Comparison of ENCODE assay signal across 8 cellular contexts in genomic region chr10:28628184-28628893, GRCh38. TPM values are rescaled to one million over a fixed set of nuclear protein-coding genes. Genes with fewer than 3 reads are reported as not detected.
DNase-seq lines count a peak whose midpoint lies in the region; ATAC-seq and TF ChIP-seq lines count a peak whose summit lies in the region.

No MANE protein-coding gene starts in this region.

- intact Hi-C loops in Right ventricle myocardium inferior (cut with DNase I): loop anchor here (10.0 kb wide), 1 partner anchor 676 kb away; no protein-coding TSS in a partner anchor
- intact Hi-C loops in posterior cingulate gyrus (cut with DNase I): loop anchor here (2.0 to 10.0 kb wide), 2 partner anchors 676 to 762 kb away; no protein-coding TSS in a partner anchor

- peak; percentile 69 for DNase-seq in DMS114 treated with DMSO at 0.1 percent for 48 hours (lab: John Stamatoyannopoulos, UW; ENCODE audit: unreplicated experiment)
- peak; percentile 78 for DNase-seq in M059J (ENCODE audit: low read depth)
- peak; percentile 66 for DNase-seq in activated naive CD4-positive, alpha-beta T cell treated with anti-CD3 and anti-CD28 coated beads, Interleukin-2, amount 50 U/mL, for 16 hours
- peak; percentile 85 for DNase-seq in Right ventricle myocardium inferior (ENCODE audit: missing footprints)
- DNase-seq in posterior cingulate gyrus: peak; percentile 50 to 96 (median 86)
- DNase-seq in ureter (ENCODE audit: low spot score): peak; percentile 80

- ATAC-seq in GM21717 (IDR thresholded peaks at IDR 0.05; ENCODE audit: unreplicated experiment): peak; percentile 74
- ATAC-seq in SK-N-SH treated with all-trans-retinoic acid at 6 μM for 48 hours: peak; percentile 91
- peak; percentile 87 for ATAC-seq in Right ventricle myocardium inferior

TF ChIP-seq in SK-N-SH treated with all-trans-retinoic acid at 6 μM for 48 hours, 23 proteins besides CTCF, POLR2A, EP300 and RAD21:
- TF ChIP-seq ZNF70 (CRISPR knock-in tag; IDR thresholded peaks at IDR 0.05): no peak
- TF ChIP-seq PPARA (CRISPR knock-in tag; IDR thresholded peaks at IDR 0.05; ENCODE audit: borderline replicate concordance): no peak
- TF ChIP-seq GLIS3 (CRISPR knock-in tag; IDR thresholded peaks at IDR 0.05): no peak
- TF ChIP-seq, protein P1, sequence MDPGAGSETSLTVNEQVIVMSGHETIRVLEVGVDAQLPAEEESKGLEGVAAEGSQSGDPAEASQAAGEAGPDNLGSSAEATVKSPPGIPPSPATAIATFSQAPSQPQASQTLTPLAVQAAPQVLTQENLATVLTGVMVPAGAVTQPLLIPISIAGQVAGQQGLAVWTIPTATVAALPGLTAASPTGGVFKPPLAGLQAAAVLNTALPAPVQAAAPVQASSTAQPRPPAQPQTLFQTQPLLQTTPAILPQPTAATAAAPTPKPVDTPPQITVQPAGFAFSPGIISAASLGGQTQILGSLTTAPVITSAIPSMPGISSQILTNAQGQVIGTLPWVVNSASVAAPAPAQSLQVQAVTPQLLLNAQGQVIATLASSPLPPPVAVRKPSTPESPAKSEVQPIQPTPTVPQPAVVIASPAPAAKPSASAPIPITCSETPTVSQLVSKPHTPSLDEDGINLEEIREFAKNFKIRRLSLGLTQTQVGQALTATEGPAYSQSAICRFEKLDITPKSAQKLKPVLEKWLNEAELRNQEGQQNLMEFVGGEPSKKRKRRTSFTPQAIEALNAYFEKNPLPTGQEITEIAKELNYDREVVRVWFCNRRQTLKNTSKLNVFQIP (CRISPR knock-in tag; IDR thresholded peaks at IDR 0.05; ENCODE audit: borderline replicate concordance, low read depth): no peak
- no peak for TF ChIP-seq ESRRG (CRISPR knock-in tag; IDR thresholded peaks at IDR 0.05)
- no peak for TF ChIP-seq CREB5 (CRISPR knock-in tag; IDR thresholded peaks at IDR 0.05; ENCODE audit: low read depth)
- TF ChIP-seq ZC3H10 (CRISPR knock-in tag; IDR thresholded peaks at IDR 0.05): no peak
- no peak for TF ChIP-seq BACH2 (CRISPR knock-in tag; IDR thresholded peaks at IDR 0.05; ENCODE audit: borderline replicate concordance)
- TF ChIP-seq TCF4 (CRISPR knock-in tag; IDR thresholded peaks at IDR 0.05; ENCODE audit: borderline replicate concordance): no peak
- no peak for TF ChIP-seq ZNF565 (CRISPR knock-in tag; conservative IDR thresholded peaks at IDR 0.05; ENCODE audit: low read depth)
- no peak for TF ChIP-seq CSRNP3 (CRISPR knock-in tag; IDR thresholded peaks at IDR 0.05)
- TF ChIP-seq, protein P2, sequence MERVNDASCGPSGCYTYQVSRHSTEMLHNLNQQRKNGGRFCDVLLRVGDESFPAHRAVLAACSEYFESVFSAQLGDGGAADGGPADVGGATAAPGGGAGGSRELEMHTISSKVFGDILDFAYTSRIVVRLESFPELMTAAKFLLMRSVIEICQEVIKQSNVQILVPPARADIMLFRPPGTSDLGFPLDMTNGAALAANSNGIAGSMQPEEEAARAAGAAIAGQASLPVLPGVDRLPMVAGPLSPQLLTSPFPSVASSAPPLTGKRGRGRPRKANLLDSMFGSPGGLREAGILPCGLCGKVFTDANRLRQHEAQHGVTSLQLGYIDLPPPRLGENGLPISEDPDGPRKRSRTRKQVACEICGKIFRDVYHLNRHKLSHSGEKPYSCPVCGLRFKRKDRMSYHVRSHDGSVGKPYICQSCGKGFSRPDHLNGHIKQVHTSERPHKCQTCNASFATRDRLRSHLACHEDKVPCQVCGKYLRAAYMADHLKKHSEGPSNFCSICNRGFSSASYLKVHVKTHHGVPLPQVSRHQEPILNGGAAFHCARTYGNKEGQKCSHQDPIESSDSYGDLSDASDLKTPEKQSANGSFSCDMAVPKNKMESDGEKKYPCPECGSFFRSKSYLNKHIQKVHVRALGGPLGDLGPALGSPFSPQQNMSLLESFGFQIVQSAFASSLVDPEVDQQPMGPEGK (CRISPR knock-in tag; IDR thresholded peaks at IDR 0.05; ENCODE audit: borderline replicate concordance): no peak
- no peak for TF ChIP-seq ISL1 (CRISPR knock-in tag; IDR thresholded peaks at IDR 0.05)
- TF ChIP-seq ZNF8 (CRISPR knock-in tag; IDR thresholded peaks at IDR 0.05): no peak
- no peak for TF ChIP-seq TOX (CRISPR knock-in tag; IDR thresholded peaks at IDR 0.05; ENCODE audit: borderline replicate concordance)
- TF ChIP-seq SNAI2 (CRISPR knock-in tag; IDR thresholded peaks at IDR 0.05): no peak

RNA-seq across cellular contexts. Expression of gene BAMBI, which starts 49.0 kb away (rescaled TPM):
- total RNA-seq in M059J (2014; rRNA removed; shearing (Covaris generic)): 23.1 and 23.7 TPM in 2 replicates
- total RNA-seq in Right ventricle myocardium inferior (17.9 TPM), ureter (54.8 TPM)

Comparison
In these comparisons a context has a peak if more than half of its experiments do, and no peak if none do; other contexts are left out.
1. Peak in every context shown above with its lines: DNase-seq and ATAC-seq.